In the genomic region with DNA sequence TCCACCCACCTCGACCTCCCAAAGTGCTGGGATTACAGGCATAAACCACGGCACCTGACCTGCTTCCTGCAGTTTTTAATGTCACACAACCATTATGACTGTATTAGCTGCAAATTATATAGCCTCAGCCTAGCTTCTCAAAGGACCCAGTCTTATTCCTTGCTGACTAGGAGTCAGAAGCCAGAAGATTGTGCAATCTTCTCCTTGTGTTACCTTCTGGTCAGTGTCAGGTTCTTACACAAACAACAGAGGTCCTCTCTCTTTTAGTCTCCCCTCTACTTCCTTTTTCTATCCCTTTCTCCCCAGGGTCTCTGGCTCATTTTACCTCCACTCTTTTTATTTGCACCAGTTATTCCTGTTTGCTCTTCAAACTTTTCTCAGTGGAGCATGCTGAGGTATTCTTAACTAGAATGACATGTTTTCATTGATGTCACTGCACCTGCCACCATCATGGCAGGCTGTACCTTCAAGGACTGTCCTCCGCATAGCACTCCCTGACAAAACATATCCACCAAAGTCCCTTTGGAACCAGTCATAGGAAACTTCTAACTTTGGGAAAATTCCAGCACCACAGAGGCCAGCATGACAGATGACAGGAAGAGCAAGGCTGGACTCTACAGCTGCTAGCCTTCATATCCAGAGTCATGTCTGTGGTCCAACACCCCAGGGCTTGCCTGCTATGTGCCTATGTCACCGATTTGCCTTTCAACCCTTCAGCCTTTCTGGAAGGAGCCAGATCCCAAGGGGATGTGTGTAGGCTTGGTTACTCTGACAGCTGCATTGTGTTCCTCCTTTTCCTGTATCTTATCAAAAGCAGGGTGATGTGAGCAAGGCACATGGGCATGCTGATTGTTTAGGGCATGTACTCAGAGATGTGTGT, we compare ENCODE assay signal across 21 cellular contexts.
"Had no signal": no experiment of that assay in that cellular context is flagged by ENCODE, and none has a peak within 500 bp of the region (broad histone marks: within the 10 kb centered on the region; RNA-seq: fewer than 3 reads in every experiment).

No MANE protein-coding gene starts in this region.

- H3K4me3 ChIP-seq: left lung, mucosa of descending colon, right atrium auricular region, suprapubic skin had no signal

- H3K4me3 Mint-ChIP-seq: activated naive CD4-positive, alpha-beta T cell treated with anti-CD3 and anti-CD28 coated beads, Interleukin-2, amount 50 U/mL, for 24 hours; natural killer cell had no signal

- DNase-seq: activated CD4-positive, alpha-beta T cell treated with anti-CD3 and anti-CD28 coated beads for 1 hour; activated CD4-positive, alpha-beta T cell treated with anti-CD3 and anti-CD28 coated beads, Interleukin-2, amount 50 U/mL, for 48 hours; amniotic stem cell; hippocampal formation; kidney; left lung; mucosa of descending colon; natural killer cell; small intestine; stimulated activated CD4-positive, alpha-beta T cell treated with anti-CD3 and anti-CD28 coated beads, Interleukin-4, amount 100 ng/mL, for 4 hours; stimulated activated CD8-positive, alpha-beta memory T cell treated with anti-CD3 and anti-CD28 coated beads, Interleukin-4, amount 100 ng/mL, for 48 hours; stimulated activated naive CD8-positive, alpha-beta T cell treated with anti-CD3 and anti-CD28 coated beads, Interleukin-15, Interleukin-2, amounts not matched to agents 100 U/mL and 50 U/mL, for 24 hours; T1000; trophoblast cell had no signal

- H3K4me1 ChIP-seq: left lung, right atrium auricular region had no signal

- FAIRE-seq: colon, endometrium, kidney, small intestine had no signal

- H3K36me3 Mint-ChIP-seq: natural killer cell had no signal

- H3K27me3 ChIP-seq: left lung, right atrium auricular region, suprapubic skin had no signal

- H3K27ac ChIP-seq: left lung, right atrium auricular region, suprapubic skin, VCaP had no signal

- H3K9me3 Mint-ChIP-seq: activated naive CD4-positive, alpha-beta T cell treated with anti-CD3 and anti-CD28 coated beads, Interleukin-2, amount 50 U/mL, for 24 hours; natural killer cell had no signal

- H3K36me3 ChIP-seq: left lung, right atrium auricular region, suprapubic skin had no signal

- H3K27ac Mint-ChIP-seq: activated naive CD4-positive, alpha-beta T cell treated with anti-CD3 and anti-CD28 coated beads, Interleukin-2, amount 50 U/mL, for 24 hours; activated T-helper 2 cell treated with anti-CD3 and anti-CD28 coated beads, Interferon-gamma antibody, Interleukin-2, Interleukin-4, amounts not matched to agents 10 μg/mL and 5 μg/mL and 100 μg/mL, durations not matched to agents 14 hours and 24 hours and 36 hours; natural killer cell had no signal

- H3K9me3 ChIP-seq: mucosa of descending colon, suprapubic skin had no signal

- H3K4me1 Mint-ChIP-seq: activated naive CD4-positive, alpha-beta T cell treated with anti-CD3 and anti-CD28 coated beads, Interleukin-2, amount 50 U/mL, for 24 hours; natural killer cell had no signal

- ATAC-seq: left lung; mucosa of descending colon; natural killer cell; stimulated activated naive CD8-positive, alpha-beta T cell treated with anti-CD3 and anti-CD28 coated beads, Interleukin-15, Interleukin-2, amounts not matched to agents 100 U/mL and 50 U/mL, for 24 hours had no signal
